In genomic region chr1:26862781-26863676, GRCh38 we compare ENCODE assay signal across 1 cellular context.
TF ChIP-seq lines count a peak whose summit lies in the region.

Gene SFN (plus strand): TSS chr1:26863149. CDS start chr1:26863213, 64 bp downstream.

TF ChIP-seq in HepG2, 621 proteins besides CTCF, POLR2A, EP300 and RAD21 (continued from another document):
- TF ChIP-seq NR0B2 (CRISPR knock-in tag; IDR thresholded peaks at IDR 0.05): no peak
- TF ChIP-seq NFIC (IDR thresholded peaks at IDR 0.05; ENCODE audit: low read length): no peak
- TF ChIP-seq U2AF2 (IDR thresholded peaks at IDR 0.05; ENCODE audit: low read depth, low read length): no peak
- TF ChIP-seq ZGPAT (CRISPR knock-in tag; IDR thresholded peaks at IDR 0.05): peak; percentile 30; the same call in 1 of the 2 replicates
- peak; percentile 29; the same call in 1 of the 2 replicates for TF ChIP-seq RBFOX2 (IDR thresholded peaks at IDR 0.05; ENCODE audit: low read depth, low read length)
- TF ChIP-seq SUZ12 (IDR thresholded peaks at IDR 0.05; ENCODE audit: low read depth, low read length): no peak
- TF ChIP-seq HNF4A (CRISPR knock-in tag; IDR thresholded peaks at IDR 0.05): no peak
- TF ChIP-seq ZNF747 (CRISPR knock-in tag; IDR thresholded peaks at IDR 0.05; ENCODE audit: borderline replicate concordance): no peak
- no peak for TF ChIP-seq ZNF383 (CRISPR knock-in tag; IDR thresholded peaks at IDR 0.05; ENCODE audit: borderline replicate concordance)
- no peak for TF ChIP-seq ZNF326 (CRISPR knock-in tag; IDR thresholded peaks at IDR 0.05; ENCODE audit: borderline replicate concordance)
- peak; percentile 57; the same call in 1 of the 2 replicates for TF ChIP-seq MED1 (CRISPR knock-in tag; IDR thresholded peaks at IDR 0.05)
- TF ChIP-seq ZNF598 (CRISPR knock-in tag; IDR thresholded peaks at IDR 0.05; ENCODE audit: borderline replicate concordance): 0 out of 2 replicates have a peak, but pooled peaks have one; percentile 33
- no peak for TF ChIP-seq ZNF652 (CRISPR knock-in tag; IDR thresholded peaks at IDR 0.05; ENCODE audit: borderline replicate concordance, low read depth)
- no peak for TF ChIP-seq HHEX (CRISPR knock-in tag; IDR thresholded peaks at IDR 0.05)
- no peak for TF ChIP-seq KDM4B (CRISPR knock-in tag; IDR thresholded peaks at IDR 0.05)
- TF ChIP-seq TFE3 (CRISPR knock-in tag; IDR thresholded peaks at IDR 0.05): no peak; the same call in 1 of the 2 replicates
- TF ChIP-seq ATM (IDR thresholded peaks at IDR 0.05; ENCODE audit: borderline replicate concordance): no peak
